Comparison of ENCODE assay signal across 1 cellular context in the genomic region with DNA sequence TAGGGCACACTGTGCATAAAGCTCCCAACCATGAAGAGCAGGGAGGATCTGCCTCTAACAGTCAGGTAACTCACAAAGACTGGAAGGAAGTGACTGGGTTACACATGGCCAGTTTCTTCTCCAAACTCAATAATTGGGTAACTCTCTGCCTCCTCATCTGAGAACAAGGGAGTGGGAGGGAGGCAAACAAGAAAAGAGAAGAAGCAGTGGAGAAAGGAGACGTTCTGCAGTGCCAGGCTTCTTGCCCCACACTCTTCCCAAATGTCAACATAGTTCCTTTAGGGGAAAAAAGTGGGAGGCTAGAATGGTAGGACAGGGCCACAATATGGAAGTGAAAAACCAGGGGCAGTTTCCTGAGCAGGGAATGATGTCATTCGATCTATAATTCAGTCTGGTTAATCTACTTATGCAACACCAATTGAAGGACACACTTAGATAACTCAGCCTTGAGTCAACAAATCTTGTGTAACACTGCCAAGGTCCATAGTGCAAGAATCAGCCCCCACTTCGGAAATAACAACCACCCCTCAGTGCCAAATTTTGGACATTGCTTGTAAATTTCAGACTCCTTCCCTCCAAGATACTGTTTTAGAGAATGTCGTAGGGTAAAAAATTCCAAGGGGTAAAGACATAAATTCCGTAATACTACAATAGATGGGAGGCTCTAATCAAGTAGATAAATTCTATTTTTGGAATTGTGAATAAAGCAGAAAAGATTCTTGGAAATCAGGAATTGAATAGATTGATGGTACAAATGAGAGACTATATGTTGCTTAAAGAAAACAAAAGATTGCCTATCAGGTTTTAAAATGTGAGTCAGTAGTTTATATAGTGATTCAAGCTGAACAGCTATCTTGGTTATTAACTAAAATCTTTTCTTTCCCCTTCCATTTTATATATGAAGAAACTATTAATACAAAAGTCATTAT.
TF ChIP-seq lines count a peak whose summit lies in the region.

No MANE protein-coding gene starts in this region.

TF ChIP-seq in HCT116, 20 proteins besides CTCF, POLR2A, EP300 and RAD21 (continued from another document):
- TF ChIP-seq ELF1 (IDR thresholded peaks at IDR 0.05; ENCODE audit: borderline replicate concordance, low read depth), result no peak
